ENCODE assay signal across 29 cellular contexts in genomic region chr16:50428742-50429141, GRCh38.
"Had no signal": no experiment of that assay in that cellular context is flagged by ENCODE, and none has a peak within 500 bp of the region (broad histone marks: within the 10 kb centered on the region; RNA-seq: fewer than 3 reads in every experiment).

No MANE protein-coding gene starts in this region.

- H3K4me3 ChIP-seq: stomach, suprapubic skin, testis, thoracic aorta, thyroid gland, tibial artery, tibial nerve, transverse colon, upper lobe of left lung, upper lobe of right lung, uterus, vagina had no signal

- H3K27ac Mint-ChIP-seq: stimulated activated effector memory CD8-positive, alpha-beta T cell treated with anti-CD3 and anti-CD28 coated beads, Interleukin-12 subunit alpha, Interleukin-12 subunit beta, amount 100 ng/mL, for 72 hours; stimulated activated memory B cell treated with anti-CD40 and anti-IgM and Interleukin-4, amounts not matched to agents 10 μg/mL and 1 μg/mL and 100 μg/mL, for 72 hours; stimulated activated naive B cell treated with anti-CD40 and anti-IgM and Interleukin-4, amounts not matched to agents 10 μg/mL and 1 μg/mL and 100 μg/mL, for 72 hours; stimulated activated naive CD8-positive, alpha-beta T cell treated with anti-CD3 and anti-CD28 coated beads, Interleukin-15, amount 100 ng/mL, for 72 hours; stimulated activated naive CD8-positive, alpha-beta T cell treated with anti-CD3 and anti-CD28 coated beads, Interleukin-15, Interleukin-2, amounts not matched to agents 100 ng/mL and 50 ng/mL, for 24 hours; type B pancreatic cell had no signal

- ATAC-seq: stimulated activated effector memory CD8-positive, alpha-beta T cell treated with anti-CD3 and anti-CD28 coated beads, Interleukin-12 subunit alpha, Interleukin-12 subunit beta, amount 100 ng/mL, for 72 hours; stimulated activated memory B cell treated with anti-CD40 and anti-IgM and Interleukin-4, amounts not matched to agents 10 μg/mL and 1 μg/mL and 100 μg/mL, for 72 hours; stimulated activated naive B cell treated with anti-CD40 and anti-IgM and Interleukin-4, amounts not matched to agents 10 μg/mL and 1 μg/mL and 100 μg/mL, for 72 hours; stimulated activated naive CD8-positive, alpha-beta T cell treated with anti-CD3 and anti-CD28 coated beads, Interleukin-15, amount 100 ng/mL, for 72 hours; stimulated activated naive CD8-positive, alpha-beta T cell treated with anti-CD3 and anti-CD28 coated beads, Interleukin-15, Interleukin-2, amounts not matched to agents 100 U/mL and 50 U/mL, for 24 hours; upper lobe of right lung had no signal

- FAIRE-seq: urothelium cell line had no signal

- H3K36me3 Mint-ChIP-seq: stimulated activated effector memory CD8-positive, alpha-beta T cell treated with anti-CD3 and anti-CD28 coated beads, Interleukin-12 subunit alpha, Interleukin-12 subunit beta, amount 100 ng/mL, for 72 hours; stimulated activated memory B cell treated with anti-CD40 and anti-IgM and Interleukin-4, amounts not matched to agents 10 μg/mL and 1 μg/mL and 100 μg/mL, for 72 hours; stimulated activated naive B cell treated with anti-CD40 and anti-IgM and Interleukin-4, amounts not matched to agents 10 μg/mL and 1 μg/mL and 100 μg/mL, for 72 hours; type B pancreatic cell had no signal

- H3K4me1 ChIP-seq: stomach, suprapubic skin, testis, thyroid gland, tibial artery, transverse colon, upper lobe of left lung, upper lobe of right lung, uterus, vagina had no signal

- H3K4me3 Mint-ChIP-seq: stimulated activated effector memory CD8-positive, alpha-beta T cell treated with anti-CD3 and anti-CD28 coated beads, Interleukin-12 subunit alpha, Interleukin-12 subunit beta, amount 100 ng/mL, for 72 hours; stimulated activated memory B cell treated with anti-CD40 and anti-IgM and Interleukin-4, amounts not matched to agents 10 μg/mL and 1 μg/mL and 100 μg/mL, for 72 hours; stimulated activated naive B cell treated with anti-CD40 and anti-IgM and Interleukin-4, amounts not matched to agents 10 μg/mL and 1 μg/mL and 100 μg/mL, for 72 hours; stimulated activated naive CD8-positive, alpha-beta T cell treated with anti-CD3 and anti-CD28 coated beads, Interleukin-15, amount 100 ng/mL, for 72 hours; stimulated activated naive CD8-positive, alpha-beta T cell treated with anti-CD3 and anti-CD28 coated beads, Interleukin-15, Interleukin-2, amounts not matched to agents 100 ng/mL and 50 ng/mL, for 24 hours; type B pancreatic cell had no signal

- H3K9me3 ChIP-seq: stomach, suprapubic skin, testis, thoracic aorta, thyroid gland, tibial nerve, transverse colon, upper lobe of left lung, upper lobe of right lung, uterus, vagina had no signal

- H3K36me3 ChIP-seq: stomach, suprapubic skin, thoracic aorta, thyroid gland, tibial artery, tibial nerve, transverse colon, upper lobe of left lung, upper lobe of right lung, uterus, vagina had no signal

- H3K27ac ChIP-seq: stomach, suprapubic skin, testis, thoracic aorta, thyroid gland, tibial artery, tibial nerve, transverse colon, upper lobe of left lung, upper lobe of right lung, uterus, vagina had no signal

- H3K27me3 ChIP-seq: stomach, suprapubic skin, testis, thyroid gland, tibial nerve, transverse colon, upper lobe of left lung, uterus, vagina had no signal

- H3K9me3 Mint-ChIP-seq: stimulated activated effector memory CD8-positive, alpha-beta T cell treated with anti-CD3 and anti-CD28 coated beads, Interleukin-12 subunit alpha, Interleukin-12 subunit beta, amount 100 ng/mL, for 72 hours; stimulated activated memory B cell treated with anti-CD40 and anti-IgM and Interleukin-4, amounts not matched to agents 10 μg/mL and 1 μg/mL and 100 μg/mL, for 72 hours; stimulated activated naive CD8-positive, alpha-beta T cell treated with anti-CD3 and anti-CD28 coated beads, Interleukin-15, amount 100 ng/mL, for 72 hours; stimulated activated naive CD8-positive, alpha-beta T cell treated with anti-CD3 and anti-CD28 coated beads, Interleukin-15, Interleukin-2, amounts not matched to agents 100 ng/mL and 50 ng/mL, for 24 hours; type B pancreatic cell had no signal

- DNase-seq: stimulated activated CD4-positive, alpha-beta T cell treated with anti-CD3 and anti-CD28 coated beads, Interleukin-2, amount 100 ng/mL, for 48 hours; stimulated activated CD4-positive, alpha-beta T cell treated with anti-CD3 and anti-CD28 coated beads, Interleukin-4, amount 100 ng/mL, for 1 hour; stimulated activated CD4-positive, alpha-beta T cell treated with anti-CD3 and anti-CD28 coated beads, Interleukin-4, amount 100 ng/mL, for 24 hours; stimulated activated CD4-positive, alpha-beta T cell treated with anti-CD3 and anti-CD28 coated beads, Interleukin-4, amount 100 ng/mL, for 4 hours; stimulated activated CD8-positive, alpha-beta memory T cell treated with anti-CD3 and anti-CD28 coated beads, Interleukin-4, amount 100 ng/mL, for 48 hours; stimulated activated naive B cell treated with anti-CD40 and anti-IgM and Interleukin-4, amounts not matched to agents 10 μg/mL and 1 μg/mL and 100 μg/mL, for 72 hours; stimulated activated naive CD4-positive, alpha-beta T cell; stimulated activated naive CD4-positive, alpha-beta T cell treated with Interleukin-2 at 50 U/mL for 16 hours; stimulated activated naive CD8-positive, alpha-beta T cell treated with anti-CD3 and anti-CD28 coated beads, Interleukin-15, amount 100 ng/mL, for 72 hours; stimulated activated naive CD8-positive, alpha-beta T cell treated with anti-CD3 and anti-CD28 coated beads, Interleukin-15, Interleukin-2, amounts not matched to agents 100 U/mL and 50 U/mL, for 24 hours; stomach; substantia nigra; testis; thyroid gland; tibial artery; transverse colon; trophoblast cell; upper lobe of left lung; upper lobe of right lung; uterus had no signal

- H3K4me1 Mint-ChIP-seq: stimulated activated effector memory CD8-positive, alpha-beta T cell treated with anti-CD3 and anti-CD28 coated beads, Interleukin-12 subunit alpha, Interleukin-12 subunit beta, amount 100 ng/mL, for 72 hours; stimulated activated memory B cell treated with anti-CD40 and anti-IgM and Interleukin-4, amounts not matched to agents 10 μg/mL and 1 μg/mL and 100 μg/mL, for 72 hours; stimulated activated naive B cell treated with anti-CD40 and anti-IgM and Interleukin-4, amounts not matched to agents 10 μg/mL and 1 μg/mL and 100 μg/mL, for 72 hours; stimulated activated naive CD8-positive, alpha-beta T cell treated with anti-CD3 and anti-CD28 coated beads, Interleukin-15, amount 100 ng/mL, for 72 hours had no signal
